10 cellular contexts compared by ENCODE assay signal in the genomic region with DNA sequence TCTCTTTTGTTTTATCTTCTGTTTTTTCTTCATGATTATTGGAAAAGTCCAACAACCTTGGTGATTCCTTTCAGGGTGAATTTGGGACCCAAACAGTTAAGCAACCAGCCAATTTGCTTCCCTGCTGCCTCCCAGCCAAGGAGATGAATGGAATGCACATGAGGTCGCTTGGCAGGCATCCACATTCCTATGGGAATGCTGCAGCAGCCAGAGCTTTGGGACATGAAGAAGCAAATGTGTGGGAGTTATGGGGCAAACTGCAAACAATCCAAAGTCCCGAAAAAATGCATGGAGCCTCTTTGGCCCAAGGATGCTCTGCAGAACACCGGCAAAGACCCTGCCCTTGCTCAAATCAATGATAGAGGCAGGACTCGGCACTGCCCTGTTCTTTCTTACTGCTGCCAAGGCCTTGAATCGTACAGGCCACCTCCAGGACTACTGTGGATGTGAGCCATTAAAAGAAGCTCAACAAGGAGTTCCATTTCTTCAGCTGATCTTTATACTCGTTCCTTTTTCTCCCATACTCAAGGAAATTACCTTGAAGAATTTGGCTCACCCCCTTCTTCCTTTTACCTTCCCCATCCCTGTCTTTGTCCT.
DNase-seq lines count a peak whose midpoint lies in the region; ATAC-seq and TF ChIP-seq lines count a peak whose summit lies in the region.
"Had no signal": no experiment of that assay in that cellular context is flagged by ENCODE, and none has a peak within 500 bp of the region (broad histone marks: within the 10 kb centered on the region; RNA-seq: fewer than 3 reads in every experiment).

No MANE protein-coding gene starts in this region.

- peak overlapping the region; percentile 18 for H3K4me2 ChIP-seq in mammary epithelial cell (ENCODE audit: insufficient read depth, low read depth, low read length)

- H3K4me1 ChIP-seq in mammary epithelial cell (ENCODE audit: insufficient read depth, low read length) (peaks cover 15% of the 10 kb centered on the region), stomach smooth muscle (ENCODE audit: control insufficient read depth, insufficient read depth, low read length) (peaks cover 10% of the 10 kb centered on the region)
- no peaks in the 10 kb centered on the region for H3K4me1 ChIP-seq in CD8-positive, alpha-beta T cell (ENCODE audit: insufficient read depth, low read length)

- H3K4me1 Mint-ChIP-seq in CD8-positive, alpha-beta T cell (ENCODE audit: low read depth): no peaks in the 10 kb centered on the region
- H3K4me1 Mint-ChIP-seq: activated naive CD4-positive, alpha-beta T cell treated with anti-CD3 and anti-CD28 coated beads, Interleukin-2, amount 50 U/mL, for 24 hours had no signal

- peak; percentile 93 for DNase-seq in HS-27A (ENCODE audit: low read depth)
- DNase-seq in mammary epithelial cell: no peak
- peak; percentile 87 for DNase-seq in iPS-NIHi7 (ENCODE audit: extremely low spot score)
- no peak for DNase-seq in stimulated activated CD4-positive, alpha-beta T cell treated with anti-CD3 and anti-CD28 coated beads, Interleukin-4, amount 100 ng/mL, for 4 hours
- no peak for DNase-seq in HuH-7 (ENCODE audit: low spot score)
- DNase-seq in CD8-positive, alpha-beta T cell: no peak
- DNase-seq: NCI-H748 treated with DMSO at 0.1 percent for 48 hours had no signal

- WGBS in mammary epithelial cell (ENCODE audit: low coverage, missing lambda C conversion rate): 4% methylated on average over 6 of the region's 6 CpGs

- H3K27me3 ChIP-seq in mammary epithelial cell (ENCODE audit: insufficient read depth, low read length) (no peaks in the 10 kb centered on the region), stomach smooth muscle (ENCODE audit: control insufficient read depth in 1 of 2, insufficient read depth in 2 of 2, low read length in 2 of 2) (no peaks in the 10 kb centered on the region)
- no peaks in the 10 kb centered on the region for H3K27me3 ChIP-seq in CD8-positive, alpha-beta T cell (ENCODE audit: insufficient read depth, low read length)

- H3K4me3 ChIP-seq in mammary epithelial cell (replicated peaks in 1 of 3; ENCODE audit: insufficient read depth in 1 of 3, low read depth in 2 of 3, low read length in 3 of 3) (no peak overlapping the region), stomach smooth muscle (ENCODE audit: low read length in 2 of 2) (peak overlapping the region in 1 of 2 donors; percentile 7)
- H3K4me3 ChIP-seq in CD8-positive, alpha-beta T cell (ENCODE audit: low read depth, low read length): no peak overlapping the region

- no TSS peak for BruUV-seq in mammary epithelial cell (replicated peaks; lab: Mats Ljungman, UMichigan)

- H3K27ac ChIP-seq in mammary epithelial cell (ENCODE audit: insufficient read depth, low read depth, low read length): no peak overlapping the region
- peak overlapping the region; percentile 42 for H3K27ac ChIP-seq in stomach smooth muscle (ENCODE audit: low read length)
- no peak overlapping the region for H3K27ac ChIP-seq in CD8-positive, alpha-beta T cell (ENCODE audit: low read depth, low read length)

- ATAC-seq in GM21825 (IDR thresholded peaks at IDR 0.05; ENCODE audit: unreplicated experiment): no peak
- no peak for ATAC-seq in CD8-positive, alpha-beta T cell

- peaks cover 8% of the 10 kb centered on the region for H3K9me3 Mint-ChIP-seq in CD8-positive, alpha-beta T cell
- H3K9me3 Mint-ChIP-seq: activated naive CD4-positive, alpha-beta T cell treated with anti-CD3 and anti-CD28 coated beads, Interleukin-2, amount 50 U/mL, for 24 hours had no signal

- dilution Hi-C loops in mammary epithelial cell (cut with HindIII; ENCODE audit: low sequenced_read_pairs): no loop called here

- intact Hi-C loops in mammary epithelial cell (cut with micrococcal nuclease): no loop called here
- intact Hi-C loops in CD8-positive, alpha-beta T cell (cut with DNase I, micrococcal nuclease): no loop called here

- CTCF ChIA-PET in mammary epithelial cell (lab: Charles Lee; ENCODE audit: low non-redundant PET): no interaction called here
- CTCF ChIA-PET in CD8-positive, alpha-beta T cell (lab: Charles Lee): no interaction called here

- in situ Hi-C loops in mammary epithelial cell (cut with MboI; ENCODE audit: low sequenced_read_pairs in 2 of 2): no loop called here

- POLR2A ChIA-PET in CD8-positive, alpha-beta T cell (lab: Charles Lee): no interaction called here

- no peaks in the 10 kb centered on the region for H4K20me1 ChIP-seq in mammary epithelial cell (ENCODE audit: insufficient read depth, low read length)

- no peak overlapping the region for H3K9ac ChIP-seq in mammary epithelial cell (ENCODE audit: insufficient read depth, low read length)
- no peak overlapping the region for H3K9ac ChIP-seq in stomach smooth muscle (ENCODE audit: low read length in 2 of 2)

- H3K79me2 ChIP-seq in mammary epithelial cell (ENCODE audit: insufficient read depth, low read length): no peaks in the 10 kb centered on the region

- no peaks in the 10 kb centered on the region for H3K36me3 Mint-ChIP-seq in CD8-positive, alpha-beta T cell
- H3K36me3 Mint-ChIP-seq: activated naive CD4-positive, alpha-beta T cell treated with anti-CD3 and anti-CD28 coated beads, Interleukin-2, amount 50 U/mL, for 24 hours had no signal

- no peaks in the 10 kb centered on the region for H3K9me3 ChIP-seq in mammary epithelial cell (replicated peaks; ENCODE audit: insufficient read depth, low read length)
- H3K9me3 ChIP-seq in stomach smooth muscle (ENCODE audit: control insufficient read depth in 2 of 2, low read length in 2 of 2): no peaks in the 10 kb centered on the region
- no peaks in the 10 kb centered on the region for H3K9me3 ChIP-seq in CD8-positive, alpha-beta T cell (ENCODE audit: low read length)

- H3K4me3 Mint-ChIP-seq in CD8-positive, alpha-beta T cell: no peak overlapping the region
- H3K4me3 Mint-ChIP-seq: activated naive CD4-positive, alpha-beta T cell treated with anti-CD3 and anti-CD28 coated beads, Interleukin-2, amount 50 U/mL, for 24 hours had no signal

- no peak overlapping the region for H2AFZ ChIP-seq in mammary epithelial cell (ENCODE audit: low read depth, low read length)

- H3K27me3 Mint-ChIP-seq in CD8-positive, alpha-beta T cell (ENCODE audit: low read depth): peaks cover 25% of the 10 kb centered on the region

- H3K36me3 ChIP-seq in mammary epithelial cell (ENCODE audit: insufficient read depth, low read length) (no peaks in the 10 kb centered on the region), stomach smooth muscle (ENCODE audit: control insufficient read depth in 2 of 2, insufficient read depth in 2 of 2, low read length in 2 of 2) (no peaks in the 10 kb centered on the region)
- no peaks in the 10 kb centered on the region for H3K36me3 ChIP-seq in CD8-positive, alpha-beta T cell (ENCODE audit: insufficient read depth, low read length)

- no peak overlapping the region for H3K27ac Mint-ChIP-seq in CD8-positive, alpha-beta T cell
- H3K27ac Mint-ChIP-seq: activated naive CD4-positive, alpha-beta T cell treated with anti-CD3 and anti-CD28 coated beads, Interleukin-2, amount 50 U/mL, for 24 hours had no signal

- TF ChIP-seq CTCF in mammary epithelial cell (conservative IDR thresholded peaks at IDR 0.05 in 1 of 2, IDR thresholded peaks at IDR 0.05 in 1 of 2; ENCODE audit: extremely low read depth in 1 of 2, insufficient read depth in 1 of 2, low read depth in 1 of 2, low read length in 2 of 2): no peak
- TF ChIP-seq CTCF in CD8-positive, alpha-beta T cell (IDR thresholded peaks at IDR 0.05): no peak

Comparison
In these comparisons a context has a peak if more than half of its experiments do, and no peak if none do; other contexts are left out.
1. DNase-seq: peak in HS-27A (single experiment) and iPS-NIHi7 (single experiment); none in mammary epithelial cell (single experiment), stimulated activated CD4-positive, alpha-beta T cell treated with anti-CD3 and anti-CD28 coated beads, Interleukin-4, amount 100 ng/mL, for 4 hours (0 of 2), HuH-7 (single experiment) and CD8-positive, alpha-beta T cell (0 of 7).